In genomic region chr7:128200376-128200775, GRCh38 we compare ENCODE assay signal across 31 cellular contexts. TPM values are rescaled to one million over a fixed set of nuclear protein-coding genes. Genes with fewer than 3 reads are reported as not detected.
A peak's percentile ranks its signal among the peaks of the same experiment; 100 is the strongest.
DNase-seq lines count a peak whose midpoint lies in the region; ATAC-seq and TF ChIP-seq lines count a peak whose summit lies in the region.
"Had no signal": no experiment of that assay in that cellular context is flagged by ENCODE, and none has a peak within 500 bp of the region (broad histone marks: within the 10 kb centered on the region; RNA-seq: fewer than 3 reads in every experiment).

No MANE protein-coding gene starts in this region.

- TF ChIP-seq POLR2A in testis (IDR thresholded peaks at IDR 0.05): no peak

- H3K4me1 Mint-ChIP-seq in activated T-cell treated with anti-CD3 and anti-CD28 coated beads, Interleukin-2, amount 50 U/mL, for 4 hours (ENCODE audit: low read depth): peaks cover 12% of the 10 kb centered on the region
- peaks cover 22% of the 10 kb centered on the region for H3K4me1 Mint-ChIP-seq in WTC11
- peaks cover 16 to 20% of the 10 kb centered on the region in 2 donors for H3K4me1 Mint-ChIP-seq in immature natural killer cell

- intact Hi-C loops in testis (cut with DNase I; ENCODE audit: low total_unique reads) (no loop called here), right cardiac atrium (cut with DNase I) (no loop called here)

- no peaks in the 10 kb centered on the region for H3K36me3 Mint-ChIP-seq in activated T-cell treated with anti-CD3 and anti-CD28 coated beads, Interleukin-2, amount 50 U/mL, for 4 hours (ENCODE audit: insufficient read depth)
- peaks cover 4% of the 10 kb centered on the region for H3K36me3 Mint-ChIP-seq in WTC11
- peaks cover 0 to 3% (median 0%) of the 10 kb centered on the region in 3 donors for H3K36me3 Mint-ChIP-seq in immature natural killer cell

- H3K27ac Mint-ChIP-seq in WTC11 (no peak overlapping the region), immature natural killer cell (no peak overlapping the region)
- H3K27ac Mint-ChIP-seq: stimulated activated naive B cell treated with anti-CD40 and anti-IgM and Interleukin-4, amounts not matched to agents 10 μg/mL and 1 μg/mL and 100 μg/mL, for 72 hours had no signal

- H3K27me3 ChIP-seq in testis (no peaks in the 10 kb centered on the region), right cardiac atrium (ENCODE audit: control insufficient read depth, insufficient read depth) (no peaks in the 10 kb centered on the region)

- POLR2A ChIA-PET in WTC11 (lab: Charles Lee): interaction anchor here (0.6 kb wide), 1 partner anchor 65 kb away, joined by 3 read pairs; no protein-coding TSS in a partner anchor

- no peak for ATAC-seq in activated T-cell treated with anti-CD3 and anti-CD28 coated beads, Interleukin-2, amount 50 U/mL, for 4 hours
- ATAC-seq in WTC11 (no peak), GM21390 (IDR thresholded peaks at IDR 0.05; ENCODE audit: unreplicated experiment) (no peak), right cardiac atrium (no peak)

- peaks cover 43% of the 10 kb centered on the region for H3K27me3 Mint-ChIP-seq in activated T-cell treated with anti-CD3 and anti-CD28 coated beads, Interleukin-2, amount 50 U/mL, for 4 hours (ENCODE audit: low read depth)
- peaks cover 80% of the 10 kb centered on the region for H3K27me3 Mint-ChIP-seq in WTC11 (ENCODE audit: low read depth)
- H3K27me3 Mint-ChIP-seq in immature natural killer cell (ENCODE audit: low read depth in 3 of 3): peaks cover 14 to 21% (median 14%) of the 10 kb centered on the region in 3 donors

- H3K36me3 ChIP-seq in testis (ENCODE audit: low read depth, missing control alignments): no peaks in the 10 kb centered on the region
- H3K36me3 ChIP-seq: cardiac muscle cell, heart right ventricle, neutrophil, tibial artery had no signal

- H3K9me3 ChIP-seq in testis (no peaks in the 10 kb centered on the region), right cardiac atrium (ENCODE audit: control insufficient read depth, low read length) (no peaks in the 10 kb centered on the region)
- H3K9me3 ChIP-seq: neutrophil had no signal

- CTCF ChIA-PET in WTC11 (lab: Charles Lee): interaction anchor here (0.8 to 1.5 kb wide), 6 partner anchors 9 to 181 kb away, joined by 3 to 12 read pairs (median 3); no protein-coding TSS in a partner anchor

- H3K4me3 ChIP-seq in testis: peak overlapping the region; percentile 37 to 57
- H3K4me3 ChIP-seq in right cardiac atrium (ENCODE audit: low read length): no peak overlapping the region
- H3K4me3 ChIP-seq: tibial artery had no signal

- H3K27ac ChIP-seq in testis: no peak overlapping the region
- H3K27ac ChIP-seq in right cardiac atrium (ENCODE audit: low read length): no peak overlapping the region
- H3K27ac ChIP-seq: cardiac muscle cell, heart right ventricle, neutrophil, skin epidermis, tibial artery had no signal

- DNase-seq in activated T-cell treated with anti-CD3 and anti-CD28 coated beads, Interleukin-2, amount 50 U/mL, for 4 hours: no peak
- no peak for DNase-seq in activated T-cell treated with anti-CD3 and anti-CD28 coated beads, Interleukin-2, amount 50 U/mL, for 1 hour
- DNase-seq in WTC11 (ENCODE audit: low spot score): no peak
- DNase-seq in immature natural killer cell: no peak
- DNase-seq in testis: no peak
- no peak for DNase-seq in right cardiac atrium
- DNase-seq in glomerular visceral epithelial cell (ENCODE audit: extremely low spot score): no peak
- DNase-seq: activated CD4-positive, alpha-beta T cell treated with anti-CD3 and anti-CD28 coated beads for 4 hours; activated gamma-delta T cell treated with Interleukin-2 at 50 U/mL for 16 hours; AML-193; Calu3; dermis blood vessel endothelial cell; EL; heart right ventricle; NCI-H1092; NCI-H1930; NCI-H226; SHP77; stimulated activated CD4-positive, alpha-beta T cell treated with anti-CD3 and anti-CD28 coated beads, Interleukin-1b, Interleukin-23, amount 100 ng/mL, for 48 hours; stimulated activated naive B cell treated with anti-CD40 and anti-IgM and Interleukin-4, amounts not matched to agents 10 μg/mL and 1 μg/mL and 100 μg/mL, for 72 hours; SW 1271; tibial artery had no signal

- WGBS in testis, 2 donors: 61 to 62% methylated on average over 6 of the region's 6 CpGs
- WGBS in right cardiac atrium: 84% methylated on average over 6 of the region's 6 CpGs

- peaks cover 9% of the 10 kb centered on the region for H3K9me3 Mint-ChIP-seq in activated T-cell treated with anti-CD3 and anti-CD28 coated beads, Interleukin-2, amount 50 U/mL, for 4 hours
- peaks cover 21% of the 10 kb centered on the region for H3K9me3 Mint-ChIP-seq in WTC11
- H3K9me3 Mint-ChIP-seq in immature natural killer cell: peaks cover 2 to 15% (median 3%) of the 10 kb centered on the region in 6 donors

- H3K4me1 ChIP-seq in testis (peaks cover 21% of the 10 kb centered on the region), right cardiac atrium (ENCODE audit: control insufficient read depth, insufficient read depth, low read length) (no peaks in the 10 kb centered on the region)

- TF ChIP-seq CTCF in WTC11 (IDR thresholded peaks at IDR 0.05) (no peak), testis (IDR thresholded peaks at IDR 0.05) (no peak)

- H3K4me3 Mint-ChIP-seq in activated T-cell treated with anti-CD3 and anti-CD28 coated beads, Interleukin-2, amount 50 U/mL, for 4 hours: peak overlapping the region; percentile 56
- H3K4me3 Mint-ChIP-seq in WTC11: peak overlapping the region; percentile 71
- peak overlapping the region; percentile 13 to 81 (median 67) for H3K4me3 Mint-ChIP-seq in immature natural killer cell

TF ChIP-seq in WTC11, 78 proteins besides CTCF, POLR2A, EP300 and RAD21 (continues in another document):
- TF ChIP-seq AFF4 (CRISPR knock-in tag; IDR thresholded peaks at IDR 0.05; ENCODE audit: borderline replicate concordance) (no peak), MXD4 (CRISPR knock-in tag; IDR thresholded peaks at IDR 0.05; ENCODE audit: borderline replicate concordance) (no peak), SMAD4 (CRISPR knock-in tag; IDR thresholded peaks at IDR 0.05) (no peak), AR (CRISPR knock-in tag; IDR thresholded peaks at IDR 0.05) (no peak), ZBTB43 (CRISPR knock-in tag; IDR thresholded peaks at IDR 0.05) (no peak)

RNA-seq across cellular contexts. Expression of gene LEP, which starts 40.7 kb away (rescaled TPM):
- total RNA-seq in activated T-cell treated with anti-CD3 and anti-CD28 coated beads, Interleukin-2, amount 50 U/mL, for 4 hours: not detected
- not detected in 3 replicates for total RNA-seq in WTC11 (2021)
- polyA plus RNA-seq in immature natural killer cell: not detected
- total RNA-seq in testis: under 1 TPM; 0.31 to 0.55 TPM
- 0.46 TPM for polyA plus RNA-seq in testis (ENCODE audit: insufficient read depth, low read depth, low replicate concordance)
- total RNA-seq in right cardiac atrium: 1 to 10 TPM in 1 of 4 donors, under 1 TPM in 2, not detected in 1; 0.15 to 4.8 (median 0.17) TPM
- 1.4 TPM for polyA plus RNA-seq in right cardiac atrium
- total RNA-seq: A172, Calu3, cardiac muscle cell, dermis blood vessel endothelial cell, endothelial cell of umbilical vein, LHCN-M2, liver, mononuclear cell had no signal
- polyA plus RNA-seq: cardiac muscle cell, endothelial cell of umbilical vein had no signal
